Comparison of ENCODE assay signal across 34 cellular contexts in genomic region chr11:69557266-69557665, GRCh38.
"Had no signal": no experiment of that assay in that cellular context is flagged by ENCODE, and none has a peak within 500 bp of the region (broad histone marks: within the 10 kb centered on the region; RNA-seq: fewer than 3 reads in every experiment).

No MANE protein-coding gene starts in this region.

- H3K4me1 ChIP-seq: adrenal gland, body of pancreas, colonic mucosa, foreskin keratinocyte, gastrocnemius medialis, heart left ventricle had no signal

- ATAC-seq: activated naive CD8-positive, alpha-beta T cell treated with anti-CD3 and anti-CD28 coated beads, Interleukin-2, amount 50 U/mL, for 24 hours; activated T-cell treated with anti-CD3 and anti-CD28 coated beads, Interleukin-2, amount 50 U/mL, for 4 hours; activated T-helper 17 cell treated with anti-CD3 and anti-CD28 coated beads, Interleukin-2, amount 50 U/mL, for 72 hours; body of pancreas; effector memory CD8-positive, alpha-beta T cell; foreskin keratinocyte; gastrocnemius medialis; heart left ventricle; WTC11 had no signal

- H3K27me3 ChIP-seq: adrenal gland, body of pancreas, colonic mucosa, esophagus muscularis mucosa, foreskin keratinocyte, gastrocnemius medialis, heart left ventricle had no signal

- H3K4me1 Mint-ChIP-seq: WTC11 had no signal

- H3K9me3 Mint-ChIP-seq: activated T-helper 17 cell treated with anti-CD3 and anti-CD28 coated beads, Interleukin-2, amount 50 U/mL, for 72 hours; effector memory CD8-positive, alpha-beta T cell had no signal

- H3K4me3 Mint-ChIP-seq: activated CD4-positive, alpha-beta memory T cell treated with anti-CD3 and anti-CD28 coated beads, Interleukin-2, amount 10 ng/mL, durations not matched to agents 7 days and 5 days; activated CD4-positive, alpha-beta T cell treated with anti-CD3 and anti-CD28 coated beads, Interleukin-2, amount 10 ng/mL, durations not matched to agents 7 days and 5 days; activated naive CD8-positive, alpha-beta T cell treated with anti-CD3 and anti-CD28 coated beads for 36 hours; activated naive CD8-positive, alpha-beta T cell treated with anti-CD3 and anti-CD28 coated beads, Interleukin-2, amount 50 U/mL, for 24 hours; activated T-cell treated with anti-CD3 and anti-CD28 coated beads, Interleukin-2, amount 50 U/mL, for 4 hours; activated T-helper 17 cell treated with anti-CD3 and anti-CD28 coated beads, Interleukin-2, amount 50 U/mL, for 72 hours; dendritic cell treated with granulocyte-macrophage colony-stimulating factor and Interleukin-4, amounts not matched to agents 40 ng/mL and 50 ng/mL, for 4 days; effector memory CD8-positive, alpha-beta T cell; WTC11 had no signal

- H3K36me3 Mint-ChIP-seq: activated naive CD8-positive, alpha-beta T cell treated with anti-CD3 and anti-CD28 coated beads for 36 hours had no signal

- DNase-seq: activated CD4-positive, alpha-beta memory T cell treated with anti-CD3 and anti-CD28 coated beads, Interleukin-2, amount 10 ng/mL, durations not matched to agents 7 days and 5 days; activated CD4-positive, alpha-beta T cell treated with anti-CD3 and anti-CD28 coated beads for 1 hour; activated CD4-positive, alpha-beta T cell treated with anti-CD3 and anti-CD28 coated beads for 4 hours; activated CD4-positive, alpha-beta T cell treated with anti-CD3 and anti-CD28 coated beads, Interleukin-2, amount 10 ng/mL, durations not matched to agents 7 days and 5 days; activated CD4-positive, alpha-beta T cell treated with anti-CD3 and anti-CD28 coated beads, Interleukin-2, amount 50 U/mL, for 4 hours; activated CD8-positive, alpha-beta memory T cell treated with anti-CD3 and anti-CD28 coated beads, Interleukin-2, amount 50 U/mL, for 48 hours; activated gamma-delta T cell; activated naive CD4-positive, alpha-beta T cell; activated naive CD4-positive, alpha-beta T cell treated with anti-CD3 and anti-CD28 coated beads, Interleukin-2, amount 50 U/mL, for 16 hours; activated naive CD8-positive, alpha-beta T cell treated with anti-CD3 and anti-CD28 coated beads for 36 hours; activated naive CD8-positive, alpha-beta T cell treated with anti-CD3 and anti-CD28 coated beads, Interleukin-2, amount 50 U/mL, for 24 hours; activated T-cell treated with anti-CD3 and anti-CD28 coated beads for 4 hours; activated T-cell treated with anti-CD3 and anti-CD28 coated beads, Interleukin-2, amount 50 U/mL, for 4 hours; adrenal gland; amygdala; aorta; body of pancreas; caudate nucleus; colonic mucosa; effector CD4-positive, alpha-beta T cell; effector memory CD8-positive, alpha-beta T cell; erythroblast; foreskin keratinocyte; gastrocnemius medialis; glutamatergic neuron; heart left ventricle; T-helper 1 cell; T-helper 2 cell had no signal

- H3K9me3 ChIP-seq: adrenal gland, body of pancreas, colonic mucosa, gastrocnemius medialis had no signal

- H3K4me3 ChIP-seq: adrenal gland, body of pancreas, colonic mucosa, dorsolateral prefrontal cortex, esophagus muscularis mucosa, gastrocnemius medialis, heart left ventricle had no signal

- H3K36me3 ChIP-seq: adrenal gland, colonic mucosa, esophagus muscularis mucosa, gastrocnemius medialis, heart left ventricle had no signal

- H3K27ac Mint-ChIP-seq: activated CD4-positive, alpha-beta memory T cell treated with anti-CD3 and anti-CD28 coated beads, Interleukin-2, amount 10 ng/mL, durations not matched to agents 7 days and 5 days; activated CD4-positive, alpha-beta T cell treated with anti-CD3 and anti-CD28 coated beads, Interleukin-2, amount 10 ng/mL, durations not matched to agents 7 days and 5 days; activated naive CD8-positive, alpha-beta T cell treated with anti-CD3 and anti-CD28 coated beads for 36 hours; activated naive CD8-positive, alpha-beta T cell treated with anti-CD3 and anti-CD28 coated beads, Interleukin-2, amount 50 U/mL, for 24 hours; activated T-helper 17 cell treated with anti-CD3 and anti-CD28 coated beads, Interleukin-2, amount 50 U/mL, for 72 hours; dendritic cell treated with granulocyte-macrophage colony-stimulating factor and Interleukin-4, amounts not matched to agents 40 ng/mL and 50 ng/mL, for 4 days; effector memory CD8-positive, alpha-beta T cell; WTC11 had no signal

- H3K27ac ChIP-seq: adrenal gland, body of pancreas, colonic mucosa, dorsolateral prefrontal cortex, esophagus muscularis mucosa, foreskin keratinocyte, gastrocnemius medialis, heart left ventricle, VCaP had no signal
